In genomic region chr4:173169428-173170209, GRCh38 we compare ENCODE assay signal across 8 cellular contexts. TPM values are rescaled to one million over a fixed set of nuclear protein-coding genes. Genes with fewer than 3 reads are reported as not detected.
A peak's percentile ranks its signal among the peaks of the same experiment; 100 is the strongest.
DNase-seq lines count a peak whose midpoint lies in the region; ATAC-seq, FAIRE-seq and TF ChIP-seq lines count a peak whose summit lies in the region.

No MANE protein-coding gene starts in this region.

- peak overlapping the region; percentile 68 for H3K27ac ChIP-seq in cardiac muscle cell
- peak overlapping the region; percentile 76 for H3K27ac ChIP-seq in parathyroid adenoma

- no peak overlapping the region for H3K9ac ChIP-seq in parathyroid adenoma

- peak overlapping the region; percentile 97 for H3K4me3 ChIP-seq in cardiac muscle cell
- H3K4me3 ChIP-seq in parathyroid adenoma (ENCODE audit: low read depth, low read length): peak overlapping the region; percentile 69

- H3K27me3 ChIP-seq in cardiac muscle cell (no peaks in the 10 kb centered on the region), parathyroid adenoma (ENCODE audit: control insufficient read depth, insufficient read depth, low read length) (no peaks in the 10 kb centered on the region)

- TF ChIP-seq CTCF in cardiac muscle cell (IDR thresholded peaks at IDR 0.05; ENCODE audit: low read depth, low read length) (no peak), parathyroid adenoma (IDR thresholded peaks at IDR 0.05) (no peak)

- H3K9me3 ChIP-seq in cardiac muscle cell (ENCODE audit: low read depth) (no peaks in the 10 kb centered on the region), parathyroid adenoma (ENCODE audit: control insufficient read depth, low read length) (no peaks in the 10 kb centered on the region)

- H3K4me2 ChIP-seq in parathyroid adenoma (ENCODE audit: low read length): peak overlapping the region; percentile 92

- DNase-seq in EL: peak; percentile 64
- peak; percentile 48 for DNase-seq in HTR-8/SVneo (ENCODE audit: insufficient read length, low spot score)
- peak; percentile 59 to 78 for DNase-seq in activated naive CD4-positive, alpha-beta T cell treated with anti-CD3 and anti-CD28 coated beads, Interleukin-2, amount 50 U/mL, for 72 hours (ENCODE audit: low spot score in 2 of 2)
- DNase-seq in cardiac muscle cell (ENCODE audit: low read depth in 1 of 2, low spot score in 1 of 2): peak; percentile 77 to 80
- DNase-seq in ureter (ENCODE audit: low spot score): peak; percentile 52

- H3K36me3 ChIP-seq in cardiac muscle cell (no peaks in the 10 kb centered on the region), parathyroid adenoma (ENCODE audit: control insufficient read depth, insufficient read depth, low read length) (no peaks in the 10 kb centered on the region)

- peaks cover 0 to 6% of the 10 kb centered on the region in 2 donors for H3K36me3 Mint-ChIP-seq in activated naive CD4-positive, alpha-beta T cell treated with anti-CD3 and anti-CD28 coated beads, Interleukin-2, amount 50 U/mL, for 72 hours

- FAIRE-seq in HTR-8/SVneo (lab: Jason Lieb, UNC): no peak

- H3K4me1 ChIP-seq in cardiac muscle cell (ENCODE audit: low read depth): peaks cover 15% of the 10 kb centered on the region
- no peaks in the 10 kb centered on the region for H3K4me1 ChIP-seq in parathyroid adenoma

- H3K27ac Mint-ChIP-seq in activated naive CD4-positive, alpha-beta T cell treated with anti-CD3 and anti-CD28 coated beads, Interleukin-2, amount 50 U/mL, for 72 hours: peak overlapping the region in 1 of 2 donors; percentile 85

- ATAC-seq in GM21390 (IDR thresholded peaks at IDR 0.05; ENCODE audit: unreplicated experiment) (peak; percentile 61), SK-N-SH treated with all-trans-retinoic acid at 6 μM for 48 hours (peak; percentile 65)
- peak; percentile 68 to 72 for ATAC-seq in activated naive CD4-positive, alpha-beta T cell treated with anti-CD3 and anti-CD28 coated beads, Interleukin-2, amount 50 U/mL, for 72 hours

- peak overlapping the region; percentile 77 for H2AFZ ChIP-seq in parathyroid adenoma

- no peaks in the 10 kb centered on the region for H3K9me3 Mint-ChIP-seq in activated naive CD4-positive, alpha-beta T cell treated with anti-CD3 and anti-CD28 coated beads, Interleukin-2, amount 50 U/mL, for 72 hours

- H3K79me2 ChIP-seq in parathyroid adenoma: peaks cover 10% of the 10 kb centered on the region

TF ChIP-seq in SK-N-SH treated with all-trans-retinoic acid at 6 μM for 48 hours, 23 proteins besides CTCF, POLR2A, EP300 and RAD21:
- no peak for TF ChIP-seq TOX (CRISPR knock-in tag; IDR thresholded peaks at IDR 0.05; ENCODE audit: borderline replicate concordance)
- no peak for TF ChIP-seq SNAI2 (CRISPR knock-in tag; IDR thresholded peaks at IDR 0.05)
- TF ChIP-seq, protein P1, sequence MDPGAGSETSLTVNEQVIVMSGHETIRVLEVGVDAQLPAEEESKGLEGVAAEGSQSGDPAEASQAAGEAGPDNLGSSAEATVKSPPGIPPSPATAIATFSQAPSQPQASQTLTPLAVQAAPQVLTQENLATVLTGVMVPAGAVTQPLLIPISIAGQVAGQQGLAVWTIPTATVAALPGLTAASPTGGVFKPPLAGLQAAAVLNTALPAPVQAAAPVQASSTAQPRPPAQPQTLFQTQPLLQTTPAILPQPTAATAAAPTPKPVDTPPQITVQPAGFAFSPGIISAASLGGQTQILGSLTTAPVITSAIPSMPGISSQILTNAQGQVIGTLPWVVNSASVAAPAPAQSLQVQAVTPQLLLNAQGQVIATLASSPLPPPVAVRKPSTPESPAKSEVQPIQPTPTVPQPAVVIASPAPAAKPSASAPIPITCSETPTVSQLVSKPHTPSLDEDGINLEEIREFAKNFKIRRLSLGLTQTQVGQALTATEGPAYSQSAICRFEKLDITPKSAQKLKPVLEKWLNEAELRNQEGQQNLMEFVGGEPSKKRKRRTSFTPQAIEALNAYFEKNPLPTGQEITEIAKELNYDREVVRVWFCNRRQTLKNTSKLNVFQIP (CRISPR knock-in tag; IDR thresholded peaks at IDR 0.05; ENCODE audit: borderline replicate concordance, low read depth): no peak
- no peak for TF ChIP-seq RARB (CRISPR knock-in tag; IDR thresholded peaks at IDR 0.05)
- no peak for TF ChIP-seq ESRRG (CRISPR knock-in tag; IDR thresholded peaks at IDR 0.05)
- no peak for TF ChIP-seq ARNTL (CRISPR knock-in tag; IDR thresholded peaks at IDR 0.05; ENCODE audit: borderline replicate concordance, low read depth)
- TF ChIP-seq CREB5 (CRISPR knock-in tag; IDR thresholded peaks at IDR 0.05; ENCODE audit: low read depth): no peak
- no peak for TF ChIP-seq ZNF565 (CRISPR knock-in tag; conservative IDR thresholded peaks at IDR 0.05; ENCODE audit: low read depth)
- TF ChIP-seq PPARA (CRISPR knock-in tag; IDR thresholded peaks at IDR 0.05; ENCODE audit: borderline replicate concordance): no peak
- TF ChIP-seq, protein P2, sequence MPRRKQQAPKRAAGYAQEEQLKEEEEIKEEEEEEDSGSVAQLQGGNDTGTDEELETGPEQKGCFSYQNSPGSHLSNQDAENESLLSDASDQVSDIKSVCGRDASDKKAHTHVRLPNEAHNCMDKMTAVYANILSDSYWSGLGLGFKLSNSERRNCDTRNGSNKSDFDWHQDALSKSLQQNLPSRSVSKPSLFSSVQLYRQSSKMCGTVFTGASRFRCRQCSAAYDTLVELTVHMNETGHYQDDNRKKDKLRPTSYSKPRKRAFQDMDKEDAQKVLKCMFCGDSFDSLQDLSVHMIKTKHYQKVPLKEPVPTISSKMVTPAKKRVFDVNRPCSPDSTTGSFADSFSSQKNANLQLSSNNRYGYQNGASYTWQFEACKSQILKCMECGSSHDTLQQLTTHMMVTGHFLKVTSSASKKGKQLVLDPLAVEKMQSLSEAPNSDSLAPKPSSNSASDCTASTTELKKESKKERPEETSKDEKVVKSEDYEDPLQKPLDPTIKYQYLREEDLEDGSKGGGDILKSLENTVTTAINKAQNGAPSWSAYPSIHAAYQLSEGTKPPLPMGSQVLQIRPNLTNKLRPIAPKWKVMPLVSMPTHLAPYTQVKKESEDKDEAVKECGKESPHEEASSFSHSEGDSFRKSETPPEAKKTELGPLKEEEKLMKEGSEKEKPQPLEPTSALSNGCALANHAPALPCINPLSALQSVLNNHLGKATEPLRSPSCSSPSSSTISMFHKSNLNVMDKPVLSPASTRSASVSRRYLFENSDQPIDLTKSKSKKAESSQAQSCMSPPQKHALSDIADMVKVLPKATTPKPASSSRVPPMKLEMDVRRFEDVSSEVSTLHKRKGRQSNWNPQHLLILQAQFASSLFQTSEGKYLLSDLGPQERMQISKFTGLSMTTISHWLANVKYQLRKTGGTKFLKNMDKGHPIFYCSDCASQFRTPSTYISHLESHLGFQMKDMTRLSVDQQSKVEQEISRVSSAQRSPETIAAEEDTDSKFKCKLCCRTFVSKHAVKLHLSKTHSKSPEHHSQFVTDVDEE (CRISPR knock-in tag; IDR thresholded peaks at IDR 0.05): no peak
- TF ChIP-seq GLIS3 (CRISPR knock-in tag; IDR thresholded peaks at IDR 0.05): no peak
- no peak for TF ChIP-seq PATZ1 (CRISPR knock-in tag; IDR thresholded peaks at IDR 0.05; ENCODE audit: borderline replicate concordance)
- no peak for TF ChIP-seq ZFP3 (CRISPR knock-in tag; IDR thresholded peaks at IDR 0.05)

RNA-seq across cellular contexts. Expression of gene GALNT7, which starts 1.0 kb away (rescaled TPM):
- total RNA-seq in activated naive CD4-positive, alpha-beta T cell treated with anti-CD3 and anti-CD28 coated beads, Interleukin-2, amount 50 U/mL, for 72 hours: 10 to 100 TPM in 1 of 2 donors, 1 to 10 TPM in 1; 8.8 to 10.2 TPM
- total RNA-seq in cardiac muscle cell (12.9 and 16.2 TPM in 2 replicates), ureter (49.7 TPM)
- 14.1 and 24.5 TPM in 2 replicates for polyA plus RNA-seq in cardiac muscle cell

Comparison
In these comparisons a context has a peak if more than half of its experiments do, and no peak if none do; other contexts are left out.
1. Peak in every context shown above with its lines: DNase-seq, ATAC-seq, H3K4me3 ChIP-seq and H3K27ac ChIP-seq.